In the genomic region with DNA sequence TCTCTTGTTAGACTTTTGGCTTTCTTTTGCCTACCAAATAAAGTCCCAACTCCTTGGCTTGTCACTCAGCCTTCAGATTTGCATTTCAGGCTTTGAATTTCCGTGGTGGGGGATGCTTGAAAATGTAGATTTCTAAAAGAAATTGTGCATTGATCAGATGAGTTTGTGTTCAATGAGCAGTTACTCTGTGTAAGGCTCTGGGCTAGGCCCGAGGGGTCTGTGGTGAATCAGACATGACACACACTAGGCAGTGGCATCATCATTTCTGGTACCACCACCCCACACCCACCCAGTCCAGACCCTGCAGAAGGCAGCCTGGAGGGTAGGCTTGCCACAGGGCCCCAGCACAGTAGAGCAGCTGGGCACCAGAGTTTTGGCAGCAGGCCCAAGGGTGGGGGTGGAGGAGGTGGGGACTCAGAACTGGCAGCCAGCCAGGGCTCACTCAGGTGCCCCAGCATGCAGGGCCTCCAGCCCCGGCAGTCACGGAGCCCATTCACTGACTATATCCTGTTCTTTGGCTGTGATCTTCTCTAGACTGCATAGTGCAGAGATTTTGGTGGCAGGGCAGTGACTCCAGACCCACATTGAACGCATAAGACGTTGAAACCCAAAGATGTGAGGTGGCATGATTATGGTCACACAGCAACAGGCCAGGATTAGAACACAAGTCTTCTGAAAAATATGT, we compare ENCODE assay signal across 8 cellular contexts.
DNase-seq lines count a peak whose midpoint lies in the region; ATAC-seq and TF ChIP-seq lines count a peak whose summit lies in the region.

No MANE protein-coding gene starts in this region.

- H3K9me3 Mint-ChIP-seq in naive B cell, result no peaks in the 10 kb centered on the region

- intact Hi-C loops in tibial artery (cut with DNase I; ENCODE audit: low total_unique reads), result no loop called here

- ATAC-seq in naive B cell (ENCODE audit: low read depth in 2 of 2), result peak; percentile 92 to 94

- H3K36me3 ChIP-seq in SJSA1 (peaks cover 15% of the 10 kb centered on the region), tibial artery (peaks cover 0 to 16% (median 6%) of the 10 kb centered on the region in 3 donors)

- H3K27ac Mint-ChIP-seq in naive B cell, result peak overlapping the region; percentile 53 to 94 (median 83)

- H3K27me3 ChIP-seq in SJSA1 (replicated peaks) (no peaks in the 10 kb centered on the region), tibial artery (no peaks in the 10 kb centered on the region)

- H3K27ac ChIP-seq in SJSA1 (peak overlapping the region; percentile 98), tibial artery (peak overlapping the region; percentile 44 to 84)

- DNase-seq in Ammon's horn (ENCODE audit: low spot score), result peak; percentile 30
- DNase-seq in GM20000 (ENCODE audit: low spot score), result peak; percentile 35
- peak; percentile 69 for DNase-seq in NCI-H1048 (lab: John Stamatoyannopoulos, UW)
- peak; percentile 68 to 76 for DNase-seq in SJSA1 (ENCODE audit: low read depth in 1 of 2, low spot score in 2 of 2)
- DNase-seq in activated naive CD8-positive, alpha-beta T cell treated with anti-CD3 and anti-CD28 coated beads, Interleukin-2, amount 50 U/mL, for 16 hours (ENCODE audit: low read depth, low spot score), result peak; percentile 42
- peak; percentile 68 for DNase-seq in naive B cell
- peak in 1 of 2 donors; percentile 74 for DNase-seq in tibial artery
- no peak for DNase-seq in SKM-1 treated with dmso at 0.1 percent for 144 hours (lab: John Stamatoyannopoulos, UW; ENCODE audit: unreplicated experiment)

- H3K4me3 Mint-ChIP-seq in naive B cell, result peak overlapping the region in 5 of 8 donors; percentile 20 to 83 (median 57)

- no peaks in the 10 kb centered on the region for H3K27me3 Mint-ChIP-seq in naive B cell

- TF ChIP-seq CTCF in GM20000 (IDR thresholded peaks at IDR 0.05; ENCODE audit: extremely low read depth, missing control alignments) (no peak), tibial artery (IDR thresholded peaks at IDR 0.05) (no peak)

- H3K9me3 ChIP-seq in SJSA1 (replicated peaks), result no peaks in the 10 kb centered on the region
- H3K9me3 ChIP-seq in tibial artery, result no peaks in the 10 kb centered on the region

- H3K4me1 Mint-ChIP-seq in naive B cell, result peaks cover 47 to 62% (median 59%) of the 10 kb centered on the region in 3 donors

- H3K4me3 ChIP-seq in SJSA1 (no peak overlapping the region), tibial artery (no peak overlapping the region)

- H3K4me1 ChIP-seq in SJSA1 (replicated peaks) (peaks cover 60% of the 10 kb centered on the region), tibial artery (peaks cover 0 to 68% (median 51%) of the 10 kb centered on the region in 4 donors)

- peaks cover 8 to 12% of the 10 kb centered on the region in 2 donors for H3K36me3 Mint-ChIP-seq in naive B cell
